Comparison of ENCODE assay signal across 1 cellular context in the genomic region with DNA sequence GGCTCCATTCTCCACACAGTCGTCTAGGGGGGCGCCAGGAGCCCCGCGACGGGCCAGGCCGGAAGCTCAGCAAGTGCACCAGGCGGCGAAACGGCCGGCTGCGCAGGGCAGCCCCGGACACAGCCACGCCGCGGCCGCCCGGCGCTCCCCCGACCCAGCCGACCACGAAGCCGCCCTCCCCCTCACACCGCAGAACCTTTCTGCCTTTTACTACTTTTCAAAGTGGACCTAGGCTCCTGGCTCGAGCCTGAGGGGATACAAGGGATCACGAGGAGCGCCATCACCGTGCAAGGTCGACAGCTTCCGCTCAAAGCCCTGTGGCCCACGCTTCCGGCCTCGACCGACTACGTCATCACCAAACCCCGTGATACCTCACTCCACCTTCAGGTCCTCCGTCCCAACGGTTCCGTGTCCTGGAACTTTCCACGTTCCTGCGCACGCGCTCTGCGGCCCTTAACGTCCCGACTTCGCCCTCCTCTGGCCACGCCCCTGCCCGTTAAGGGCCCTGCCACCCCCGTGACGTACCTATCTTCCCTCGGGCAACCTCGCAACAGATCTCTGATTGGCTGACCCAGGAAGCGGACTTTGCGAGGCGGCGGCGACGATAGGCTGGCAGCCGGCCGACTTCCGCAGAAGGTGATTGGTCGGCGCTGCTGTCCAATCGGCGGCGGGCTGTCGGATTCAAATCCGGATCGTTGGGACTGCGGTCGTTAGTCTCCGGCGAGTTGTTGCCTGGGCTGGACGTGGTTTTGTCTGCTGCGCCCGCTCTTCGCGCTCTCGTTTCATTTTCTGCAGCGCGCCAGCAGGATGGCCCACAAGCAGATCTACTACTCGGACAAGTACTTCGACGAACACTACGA.
TF ChIP-seq lines count a peak whose summit lies in the region.

Gene CKS2 (plus strand): TSS at position 710 of the 860 bp plus-strand sequence. CDS start 98 bp downstream, at position 808.

TF ChIP-seq in H1, 55 proteins besides CTCF, POLR2A, EP300 and RAD21:
- TF ChIP-seq CEBPB (IDR thresholded peaks at IDR 0.05; ENCODE audit: low read depth, low read length), result no peak
- TF ChIP-seq FOSL1 (IDR thresholded peaks at IDR 0.05; ENCODE audit: insufficient read depth, low read depth, low read length), result no peak
- TF ChIP-seq EGR1 (IDR thresholded peaks at IDR 0.05; ENCODE audit: borderline replicate concordance, low read depth, low read length), result peak; percentile 31; the same call in 1 of the 2 replicates
- TF ChIP-seq, protein P1, sequence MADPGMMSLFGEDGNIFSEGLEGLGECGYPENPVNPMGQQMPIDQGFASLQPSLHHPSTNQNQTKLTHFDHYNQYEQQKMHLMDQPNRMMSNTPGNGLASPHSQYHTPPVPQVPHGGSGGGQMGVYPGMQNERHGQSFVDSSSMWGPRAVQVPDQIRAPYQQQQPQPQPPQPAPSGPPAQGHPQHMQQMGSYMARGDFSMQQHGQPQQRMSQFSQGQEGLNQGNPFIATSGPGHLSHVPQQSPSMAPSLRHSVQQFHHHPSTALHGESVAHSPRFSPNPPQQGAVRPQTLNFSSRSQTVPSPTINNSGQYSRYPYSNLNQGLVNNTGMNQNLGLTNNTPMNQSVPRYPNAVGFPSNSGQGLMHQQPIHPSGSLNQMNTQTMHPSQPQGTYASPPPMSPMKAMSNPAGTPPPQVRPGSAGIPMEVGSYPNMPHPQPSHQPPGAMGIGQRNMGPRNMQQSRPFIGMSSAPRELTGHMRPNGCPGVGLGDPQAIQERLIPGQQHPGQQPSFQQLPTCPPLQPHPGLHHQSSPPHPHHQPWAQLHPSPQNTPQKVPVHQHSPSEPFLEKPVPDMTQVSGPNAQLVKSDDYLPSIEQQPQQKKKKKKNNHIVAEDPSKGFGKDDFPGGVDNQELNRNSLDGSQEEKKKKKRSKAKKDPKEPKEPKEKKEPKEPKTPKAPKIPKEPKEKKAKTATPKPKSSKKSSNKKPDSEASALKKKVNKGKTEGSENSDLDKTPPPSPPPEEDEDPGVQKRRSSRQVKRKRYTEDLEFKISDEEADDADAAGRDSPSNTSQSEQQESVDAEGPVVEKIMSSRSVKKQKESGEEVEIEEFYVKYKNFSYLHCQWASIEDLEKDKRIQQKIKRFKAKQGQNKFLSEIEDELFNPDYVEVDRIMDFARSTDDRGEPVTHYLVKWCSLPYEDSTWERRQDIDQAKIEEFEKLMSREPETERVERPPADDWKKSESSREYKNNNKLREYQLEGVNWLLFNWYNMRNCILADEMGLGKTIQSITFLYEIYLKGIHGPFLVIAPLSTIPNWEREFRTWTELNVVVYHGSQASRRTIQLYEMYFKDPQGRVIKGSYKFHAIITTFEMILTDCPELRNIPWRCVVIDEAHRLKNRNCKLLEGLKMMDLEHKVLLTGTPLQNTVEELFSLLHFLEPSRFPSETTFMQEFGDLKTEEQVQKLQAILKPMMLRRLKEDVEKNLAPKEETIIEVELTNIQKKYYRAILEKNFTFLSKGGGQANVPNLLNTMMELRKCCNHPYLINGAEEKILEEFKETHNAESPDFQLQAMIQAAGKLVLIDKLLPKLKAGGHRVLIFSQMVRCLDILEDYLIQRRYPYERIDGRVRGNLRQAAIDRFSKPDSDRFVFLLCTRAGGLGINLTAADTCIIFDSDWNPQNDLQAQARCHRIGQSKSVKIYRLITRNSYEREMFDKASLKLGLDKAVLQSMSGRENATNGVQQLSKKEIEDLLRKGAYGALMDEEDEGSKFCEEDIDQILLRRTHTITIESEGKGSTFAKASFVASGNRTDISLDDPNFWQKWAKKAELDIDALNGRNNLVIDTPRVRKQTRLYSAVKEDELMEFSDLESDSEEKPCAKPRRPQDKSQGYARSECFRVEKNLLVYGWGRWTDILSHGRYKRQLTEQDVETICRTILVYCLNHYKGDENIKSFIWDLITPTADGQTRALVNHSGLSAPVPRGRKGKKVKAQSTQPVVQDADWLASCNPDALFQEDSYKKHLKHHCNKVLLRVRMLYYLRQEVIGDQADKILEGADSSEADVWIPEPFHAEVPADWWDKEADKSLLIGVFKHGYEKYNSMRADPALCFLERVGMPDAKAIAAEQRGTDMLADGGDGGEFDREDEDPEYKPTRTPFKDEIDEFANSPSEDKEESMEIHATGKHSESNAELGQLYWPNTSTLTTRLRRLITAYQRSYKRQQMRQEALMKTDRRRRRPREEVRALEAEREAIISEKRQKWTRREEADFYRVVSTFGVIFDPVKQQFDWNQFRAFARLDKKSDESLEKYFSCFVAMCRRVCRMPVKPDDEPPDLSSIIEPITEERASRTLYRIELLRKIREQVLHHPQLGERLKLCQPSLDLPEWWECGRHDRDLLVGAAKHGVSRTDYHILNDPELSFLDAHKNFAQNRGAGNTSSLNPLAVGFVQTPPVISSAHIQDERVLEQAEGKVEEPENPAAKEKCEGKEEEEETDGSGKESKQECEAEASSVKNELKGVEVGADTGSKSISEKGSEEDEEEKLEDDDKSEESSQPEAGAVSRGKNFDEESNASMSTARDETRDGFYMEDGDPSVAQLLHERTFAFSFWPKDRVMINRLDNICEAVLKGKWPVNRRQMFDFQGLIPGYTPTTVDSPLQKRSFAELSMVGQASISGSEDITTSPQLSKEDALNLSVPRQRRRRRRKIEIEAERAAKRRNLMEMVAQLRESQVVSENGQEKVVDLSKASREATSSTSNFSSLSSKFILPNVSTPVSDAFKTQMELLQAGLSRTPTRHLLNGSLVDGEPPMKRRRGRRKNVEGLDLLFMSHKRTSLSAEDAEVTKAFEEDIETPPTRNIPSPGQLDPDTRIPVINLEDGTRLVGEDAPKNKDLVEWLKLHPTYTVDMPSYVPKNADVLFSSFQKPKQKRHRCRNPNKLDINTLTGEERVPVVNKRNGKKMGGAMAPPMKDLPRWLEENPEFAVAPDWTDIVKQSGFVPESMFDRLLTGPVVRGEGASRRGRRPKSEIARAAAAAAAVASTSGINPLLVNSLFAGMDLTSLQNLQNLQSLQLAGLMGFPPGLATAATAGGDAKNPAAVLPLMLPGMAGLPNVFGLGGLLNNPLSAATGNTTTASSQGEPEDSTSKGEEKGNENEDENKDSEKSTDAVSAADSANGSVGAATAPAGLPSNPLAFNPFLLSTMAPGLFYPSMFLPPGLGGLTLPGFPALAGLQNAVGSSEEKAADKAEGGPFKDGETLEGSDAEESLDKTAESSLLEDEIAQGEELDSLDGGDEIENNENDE (IDR thresholded peaks at IDR 0.05; ENCODE audit: insufficient replicate concordance, low read length), result no peak
- no peak for TF ChIP-seq RNF2 (IDR thresholded peaks at IDR 0.05; ENCODE audit: borderline replicate concordance, low read depth, low read length, missing control alignments, poor library complexity, severe bottlenecking)
- no peak for TF ChIP-seq KDM4A (IDR thresholded peaks at IDR 0.05; ENCODE audit: low read depth, low read length, severe bottlenecking)
- peak; percentile 89; a peak in 3 of 4 replicates for TF ChIP-seq SIN3A (conservative IDR thresholded peaks at IDR 0.05 in 1 of 2, IDR thresholded peaks at IDR 0.05 in 1 of 2; ENCODE audit: low read depth in 1 of 2, low read length in 2 of 2)
- TF ChIP-seq TCF12 (IDR thresholded peaks at IDR 0.05; ENCODE audit: low read depth, low read length), result no peak
- TF ChIP-seq GABPA (IDR thresholded peaks at IDR 0.05; ENCODE audit: borderline replicate concordance, insufficient read depth, low read length), result 0 out of 2 replicates have a peak, but pooled peaks have one; percentile 39
- no peak for TF ChIP-seq CHD1 (IDR thresholded peaks at IDR 0.05; ENCODE audit: low read depth, low read length)
- no peak for TF ChIP-seq MAFK (IDR thresholded peaks at IDR 0.05; ENCODE audit: low read depth, low read length)
- peak; percentile 96 for TF ChIP-seq POLR2AphosphoS5 (IDR thresholded peaks at IDR 0.05; ENCODE audit: low read depth, low read length)
- peak; percentile 90; the same call in 1 of the 2 replicates for TF ChIP-seq ATF2 (IDR thresholded peaks at IDR 0.05; ENCODE audit: low read length)
- TF ChIP-seq NRF1 (IDR thresholded peaks at IDR 0.05; ENCODE audit: low read depth, low read length), result peak; percentile 91
- no peak for TF ChIP-seq RBBP5 (IDR thresholded peaks at IDR 0.05; ENCODE audit: borderline replicate concordance, low read depth, low read length)
- no peak for TF ChIP-seq SAP30 (IDR thresholded peaks at IDR 0.05; ENCODE audit: insufficient read depth, insufficient replicate concordance, low read length)
- peak; percentile 98 for TF ChIP-seq TAF1 (IDR thresholded peaks at IDR 0.05; ENCODE audit: low read depth, low read length)
- TF ChIP-seq ASH2L (IDR thresholded peaks at IDR 0.05; ENCODE audit: low read length), result peak; percentile 82
- no peak for TF ChIP-seq EZH2 (IDR thresholded peaks at IDR 0.05; ENCODE audit: low read depth, low read length, severe bottlenecking)
- TF ChIP-seq, protein P2, sequence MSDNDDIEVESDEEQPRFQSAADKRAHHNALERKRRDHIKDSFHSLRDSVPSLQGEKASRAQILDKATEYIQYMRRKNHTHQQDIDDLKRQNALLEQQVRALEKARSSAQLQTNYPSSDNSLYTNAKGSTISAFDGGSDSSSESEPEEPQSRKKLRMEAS (IDR thresholded peaks at IDR 0.05), result peak; percentile 70
- no peak for TF ChIP-seq HDAC6 (IDR thresholded peaks at IDR 0.05; ENCODE audit: low read depth, low read length)
- no peak for TF ChIP-seq SP4 (IDR thresholded peaks at IDR 0.05; ENCODE audit: low read length)
- TF ChIP-seq KDM5A (IDR thresholded peaks at IDR 0.05; ENCODE audit: low read length), result peak; percentile 28; the same call in 1 of the 2 replicates
- peak; percentile 97 for TF ChIP-seq TBP (IDR thresholded peaks at IDR 0.05; ENCODE audit: low read depth, low read length)
- no peak for TF ChIP-seq SRF (IDR thresholded peaks at IDR 0.05; ENCODE audit: low read depth, low read length)
- TF ChIP-seq E2F6 (IDR thresholded peaks at IDR 0.05), result 0 out of 2 replicates have a peak, but pooled peaks have one; percentile 3
- TF ChIP-seq NANOG (IDR thresholded peaks at IDR 0.05; ENCODE audit: insufficient read depth, low read depth, low read length, poor library complexity, severe bottlenecking), result peak; percentile 16
- TF ChIP-seq PHF8 (conservative IDR thresholded peaks at IDR 0.05; ENCODE audit: low read depth, low read length), result peak; percentile 87
- TF ChIP-seq, protein P3, sequence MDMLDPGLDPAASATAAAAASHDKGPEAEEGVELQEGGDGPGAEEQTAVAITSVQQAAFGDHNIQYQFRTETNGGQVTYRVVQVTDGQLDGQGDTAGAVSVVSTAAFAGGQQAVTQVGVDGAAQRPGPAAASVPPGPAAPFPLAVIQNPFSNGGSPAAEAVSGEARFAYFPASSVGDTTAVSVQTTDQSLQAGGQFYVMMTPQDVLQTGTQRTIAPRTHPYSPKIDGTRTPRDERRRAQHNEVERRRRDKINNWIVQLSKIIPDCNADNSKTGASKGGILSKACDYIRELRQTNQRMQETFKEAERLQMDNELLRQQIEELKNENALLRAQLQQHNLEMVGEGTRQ (IDR thresholded peaks at IDR 0.05; ENCODE audit: low read length), result peak; percentile 60; the same call in 1 of the 2 replicates
- 0 out of 4 replicates have a peak, but pooled peaks of 1 of the 2 experiments have one; percentile 18 for TF ChIP-seq HDAC2 (IDR thresholded peaks at IDR 0.05; ENCODE audit: borderline replicate concordance in 1 of 2, low read depth in 2 of 2, low read length in 2 of 2)
- TF ChIP-seq YY1 (IDR thresholded peaks at IDR 0.05; ENCODE audit: low read depth, low read length), result peak; percentile 31; the same call in 1 of the 2 replicates
- no peak for TF ChIP-seq JUN (IDR thresholded peaks at IDR 0.05; ENCODE audit: low read depth, low read length)
- TF ChIP-seq SP1 (IDR thresholded peaks at IDR 0.05; ENCODE audit: low read depth, low read length), result peak; percentile 87
- TF ChIP-seq GTF2F1 (IDR thresholded peaks at IDR 0.05; ENCODE audit: borderline replicate concordance, low read depth, low read length), result peak; percentile 94
- peak; percentile 99 for TF ChIP-seq TAF7 (optimal IDR thresholded peaks at IDR 0.05; ENCODE audit: borderline replicate concordance, low read depth, low read length)
- no peak for TF ChIP-seq RXRA (IDR thresholded peaks at IDR 0.05; ENCODE audit: insufficient read depth, low read depth, low read length)
- TF ChIP-seq CREB1 (IDR thresholded peaks at IDR 0.05), result peak; percentile 94
- TF ChIP-seq JUND (IDR thresholded peaks at IDR 0.05; ENCODE audit: low read length), result no peak
- no peak for TF ChIP-seq ZNF274 (IDR thresholded peaks at IDR 0.05; ENCODE audit: borderline replicate concordance, extremely low read depth, low read length)
- no peak for TF ChIP-seq SP2 (IDR thresholded peaks at IDR 0.05; ENCODE audit: low read length)
- TF ChIP-seq RFX5 (IDR thresholded peaks at IDR 0.05; ENCODE audit: borderline replicate concordance, low read depth, low read length), result peak; percentile 93
